In genomic region chr10:73816917-73817729, GRCh38 we compare ENCODE assay signal across 12 cellular contexts. TPM values are rescaled to one million over a fixed set of nuclear protein-coding genes. Genes with fewer than 3 reads are reported as not detected.
DNase-seq lines count a peak whose midpoint lies in the region; ATAC-seq and TF ChIP-seq lines count a peak whose summit lies in the region.
"Had no signal": no experiment of that assay in that cellular context is flagged by ENCODE, and none has a peak within 500 bp of the region (broad histone marks: within the 10 kb centered on the region; RNA-seq: fewer than 3 reads in every experiment).

No MANE protein-coding gene starts in this region.

- TF ChIP-seq CTCF in left ventricle myocardium inferior (IDR thresholded peaks at IDR 0.05; ENCODE audit: borderline replicate concordance) (no peak), mesothelial cell of epicardium (IDR thresholded peaks at IDR 0.05; ENCODE audit: unreplicated experiment) (no peak), upper lobe of left lung (IDR thresholded peaks at IDR 0.05) (no peak)

- peak overlapping the region; percentile 49 to 83 for H3K27ac Mint-ChIP-seq in effector memory CD8-positive, alpha-beta T cell
- peak overlapping the region; percentile 43 for H3K27ac Mint-ChIP-seq in mesothelial cell of epicardium

- H3K27me3 ChIP-seq in left ventricle myocardium inferior (ENCODE audit: low read depth) (no peaks in the 10 kb centered on the region), upper lobe of left lung (no peaks in the 10 kb centered on the region)

- no peaks in the 10 kb centered on the region for H3K9me3 Mint-ChIP-seq in effector memory CD8-positive, alpha-beta T cell
- H3K9me3 Mint-ChIP-seq in mesothelial cell of epicardium, result no peaks in the 10 kb centered on the region

- H3K4me3 Mint-ChIP-seq in effector memory CD8-positive, alpha-beta T cell, result no peak overlapping the region
- no peak overlapping the region for H3K4me3 Mint-ChIP-seq in mesothelial cell of epicardium

- no peaks in the 10 kb centered on the region for H3K9me3 ChIP-seq in left ventricle myocardium inferior (replicated peaks)
- H3K9me3 ChIP-seq in upper lobe of left lung, result no peaks in the 10 kb centered on the region

- no peak overlapping the region for H3K4me3 ChIP-seq in left ventricle myocardium inferior
- no peak overlapping the region for H3K4me3 ChIP-seq in upper lobe of left lung

- no peak for TF ChIP-seq EP300 in upper lobe of left lung (IDR thresholded peaks at IDR 0.05)

- no peak for ATAC-seq in Right ventricle myocardium inferior
- ATAC-seq in effector memory CD8-positive, alpha-beta T cell (replicated peaks), result no peak
- ATAC-seq in upper lobe of left lung (ENCODE audit: low FRiP score in 2 of 2), result no peak
- no peak for ATAC-seq in GM18502 (IDR thresholded peaks at IDR 0.05; ENCODE audit: poor library complexity, unreplicated experiment)
- ATAC-seq: HCT116, Panc1 had no signal

- H3K4me1 Mint-ChIP-seq in effector memory CD8-positive, alpha-beta T cell (ENCODE audit: low read depth in 2 of 2), result no peaks in the 10 kb centered on the region
- H3K4me1 Mint-ChIP-seq in mesothelial cell of epicardium, result peaks cover 6% of the 10 kb centered on the region

- peak overlapping the region; percentile 51 for H3K27ac ChIP-seq in left ventricle myocardium inferior (replicated peaks)
- H3K27ac ChIP-seq in upper lobe of left lung, result peak overlapping the region; percentile 24 to 69 (median 51)

- 80 to 83% methylated on average over 10 of the region's 10 CpGs for WGBS in upper lobe of left lung, 2 donors

- intact Hi-C loops in left ventricle myocardium inferior (cut with micrococcal nuclease) (no loop called here), Right ventricle myocardium inferior (cut with DNase I) (no loop called here)

- peaks cover 38% of the 10 kb centered on the region for H3K36me3 ChIP-seq in left ventricle myocardium inferior
- peaks cover 0 to 60% (median 26%) of the 10 kb centered on the region in 4 donors for H3K36me3 ChIP-seq in upper lobe of left lung

- no peak for DNase-seq in left ventricle myocardium inferior
- no peak for DNase-seq in Right ventricle myocardium inferior (ENCODE audit: missing footprints)
- no peak for DNase-seq in effector memory CD8-positive, alpha-beta T cell
- DNase-seq in mesothelial cell of epicardium (ENCODE audit: low spot score in 2 of 2, unreplicated experiment in 2 of 2), result no peak
- DNase-seq in upper lobe of left lung, result peak in 1 of 2 donors; percentile 35
- DNase-seq in OCI-M2 (lab: John Stamatoyannopoulos, UW; ENCODE audit: unreplicated experiment), result no peak
- no peak for DNase-seq in DMS79 treated with DMSO at 0.1 percent for 48 hours (lab: John Stamatoyannopoulos, UW)
- DNase-seq: NCI-H2171, T1000 had no signal

- peaks cover 23% of the 10 kb centered on the region for H3K36me3 Mint-ChIP-seq in effector memory CD8-positive, alpha-beta T cell (ENCODE audit: insufficient read depth)
- H3K36me3 Mint-ChIP-seq in mesothelial cell of epicardium, result peaks cover 12% of the 10 kb centered on the region

- H3K27me3 Mint-ChIP-seq in effector memory CD8-positive, alpha-beta T cell, result no peaks in the 10 kb centered on the region
- no peaks in the 10 kb centered on the region for H3K27me3 Mint-ChIP-seq in mesothelial cell of epicardium (ENCODE audit: low read depth)

- TF ChIP-seq POLR2A in upper lobe of left lung (IDR thresholded peaks at IDR 0.05), result no peak

- H3K4me1 ChIP-seq in left ventricle myocardium inferior (peaks cover 21% of the 10 kb centered on the region), upper lobe of left lung (peaks cover 8 to 32% (median 17%) of the 10 kb centered on the region in 4 donors)

RNA-seq across cellular contexts. Expression of gene NDST2, which starts 5.7 kb away (rescaled TPM):
- total RNA-seq in left ventricle myocardium inferior (11.2 TPM), Right ventricle myocardium inferior (10.5 TPM), mesothelial cell of epicardium (37.2 to 40.8 TPM (median 38.7 TPM) in 3 replicates), upper lobe of left lung (10 to 100 TPM; 26.4 to 92.2 (median 38.3) TPM)

RNA-seq across cellular contexts. Expression of gene ZSWIM8, which starts 31.7 kb away (rescaled TPM):
- total RNA-seq in left ventricle myocardium inferior (46.2 TPM), Right ventricle myocardium inferior (45.3 TPM), mesothelial cell of epicardium (121 to 131 TPM (median 122 TPM) in 3 replicates), upper lobe of left lung (100 to 1,000 TPM in 4 of 6 donors, 10 to 100 TPM in 2; 54.9 to 202 (median 109) TPM)

RNA-seq across cellular contexts. Expression of gene CHCHD1, which starts 35.3 kb away (rescaled TPM):
- total RNA-seq in left ventricle myocardium inferior (27.4 TPM), Right ventricle myocardium inferior (30.8 TPM), mesothelial cell of epicardium (21.0 to 23.5 TPM (median 23.1 TPM) in 3 replicates), upper lobe of left lung (10 to 100 TPM; 16.8 to 34.9 (median 19.4) TPM)

RNA-seq across cellular contexts. Expression of gene CAMK2G, which starts 57.2 kb away (rescaled TPM):
- total RNA-seq in left ventricle myocardium inferior (12.5 TPM), Right ventricle myocardium inferior (11.7 TPM), mesothelial cell of epicardium (27.3 to 28.3 TPM (median 27.8 TPM) in 3 replicates), upper lobe of left lung (10 to 100 TPM; 25.7 to 52.3 (median 43.0) TPM)
